Comparison of ENCODE assay signal across 21 cellular contexts in the genomic region with DNA sequence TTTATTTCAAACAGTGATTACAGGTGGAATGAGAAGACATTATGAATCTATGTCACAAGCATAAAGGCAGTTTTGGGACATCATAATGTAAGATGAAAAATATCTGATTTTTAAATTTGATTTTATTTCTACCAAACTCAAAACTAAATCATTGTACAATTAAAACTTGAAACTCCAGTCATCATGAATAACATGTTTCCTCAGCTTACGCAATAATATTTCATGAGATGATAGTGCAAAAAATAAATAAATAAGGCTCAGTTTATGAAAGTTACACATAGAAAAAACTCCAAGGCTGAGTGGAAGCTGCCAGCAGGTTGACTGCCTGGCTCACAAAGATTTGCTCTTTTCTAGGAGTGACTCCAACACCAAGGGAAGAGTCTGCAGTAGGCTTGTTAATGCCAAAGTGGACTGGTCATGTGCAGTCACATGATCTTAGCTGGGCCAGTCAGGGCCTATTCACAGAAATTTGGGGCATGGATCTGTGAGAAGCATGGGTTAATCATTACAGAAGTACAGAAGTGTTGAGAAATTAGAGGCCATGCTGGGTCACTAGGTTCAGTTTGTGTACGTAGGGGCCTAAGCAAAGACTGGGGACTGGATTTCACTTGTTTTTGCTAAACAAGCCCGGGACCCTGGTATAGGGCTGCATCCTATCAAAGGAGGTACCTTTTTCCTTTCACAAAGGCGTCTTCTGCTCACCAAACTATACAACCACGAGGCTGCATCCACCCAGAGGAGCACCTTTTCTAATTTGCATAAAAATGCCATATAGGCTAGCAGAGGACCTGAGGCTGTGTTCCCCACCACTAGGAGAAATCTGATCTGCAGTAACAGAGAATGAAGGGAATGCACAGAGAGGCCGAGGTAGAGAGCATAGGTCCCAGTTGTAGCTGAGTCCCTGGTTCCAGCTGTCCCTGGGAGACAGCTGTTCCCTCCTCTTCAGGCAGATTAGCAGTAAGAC. TPM values are rescaled to one million over a fixed set of nuclear protein-coding genes. Genes with fewer than 3 reads are reported as not detected.
DNase-seq lines count a peak whose midpoint lies in the region; ATAC-seq, FAIRE-seq and TF ChIP-seq lines count a peak whose summit lies in the region.
"Had no signal": no experiment of that assay in that cellular context is flagged by ENCODE, and none has a peak within 500 bp of the region (broad histone marks: within the 10 kb centered on the region; RNA-seq: fewer than 3 reads in every experiment).

No MANE protein-coding gene starts in this region.

- H3K27ac ChIP-seq in A549, result peak overlapping the region in 1 of 2 experiments; percentile 49; a peak in 2 of 6 replicates
- no peak overlapping the region for H3K27ac ChIP-seq in HCT116 (ENCODE audit: low read depth, low read length)
- H3K27ac ChIP-seq in liver (ENCODE audit: low read depth in 1 of 2, low read length in 2 of 2), result peak overlapping the region in 1 of 2 donors; percentile 14
- H3K27ac ChIP-seq: C4-2B, thyroid gland had no signal

- no peak for FAIRE-seq in A549 (lab: Jason Lieb, UNC)
- FAIRE-seq: GM18507 had no signal

- H3K36me3 ChIP-seq in HCT116 (ENCODE audit: control insufficient read depth in 1 of 2, insufficient read depth in 2 of 2, low read length in 2 of 2), result no peaks in the 10 kb centered on the region
- no peaks in the 10 kb centered on the region for H3K36me3 ChIP-seq in liver (ENCODE audit: control insufficient read depth in 4 of 4, insufficient read depth in 3 of 4, low read depth in 1 of 4, low read length in 3 of 4)
- H3K36me3 ChIP-seq: thyroid gland had no signal

- CTCF ChIA-PET in A549 (lab: Yijun Ruan, JAX) (interaction anchor here (1.1 to 2.0 kb wide), 3 partner anchors 66 to 210 kb away, joined by 3 to 4 read pairs (median 4); no protein-coding TSS in a partner anchor), HCT116 (lab: Charles Lee) (no interaction called here)

- intact Hi-C loops in HCT116 (cut with micrococcal nuclease), result no loop called here

- H3K27me3 ChIP-seq in HCT116 (ENCODE audit: insufficient read depth, low read length), result no peaks in the 10 kb centered on the region
- no peaks in the 10 kb centered on the region for H3K27me3 ChIP-seq in liver (ENCODE audit: control insufficient read depth in 4 of 4, insufficient read depth in 4 of 4, low read length in 3 of 4)
- H3K27me3 ChIP-seq: thyroid gland had no signal

- DNase-seq in A549 (ENCODE audit: low read depth in 1 of 2, low spot score in 1 of 2) (peak in 1 of 2 experiments; percentile 56), HCT116 (ENCODE audit: low read depth, low spot score) (no peak), choroid plexus epithelial cell (ENCODE audit: low read depth) (peak; percentile 49), DMS 273 treated with DMSO at 0.1 percent for 48 hours (lab: John Stamatoyannopoulos, UW) (no peak), EL (no peak), SHP77 treated with DMSO at 0.1 percent for 48 hours (lab: John Stamatoyannopoulos, UW) (no peak)
- no peak for DNase-seq in effector CD4-positive, alpha-beta T cell
- DNase-seq: ACHN; activated naive CD8-positive, alpha-beta T cell treated with anti-CD3 and anti-CD28 coated beads for 36 hours; DND-41; erythroblast; NCI-H1694 treated with DMSO at 0.1 percent for 48 hours; NCI-H446; thyroid gland had no signal

- H3K79me2 ChIP-seq in HCT116 (ENCODE audit: insufficient read depth, low read length), result no peaks in the 10 kb centered on the region

- RAD21 ChIA-PET in HCT116 (lab: Charles Lee; ENCODE audit: low non-redundant PET in 1 of 2, low total read pairs in 2 of 2, uncharacterized antibody in 2 of 2, unreplicated experiment in 2 of 2), result no interaction called here

- H2AFZ ChIP-seq in HCT116 (ENCODE audit: low read depth, low read length, poor library complexity, severe bottlenecking), result peak overlapping the region; percentile 73

- peak in 1 of 2 experiments; percentile 59; a peak in 3 of 6 replicates for ATAC-seq in A549
- peak; percentile 63 for ATAC-seq in HCT116
- ATAC-seq: stimulated activated memory B cell treated with anti-CD40 and anti-IgM and Interleukin-4, amounts not matched to agents 10 μg/mL and 1 μg/mL and 100 μg/mL, for 72 hours had no signal

- no peak overlapping the region for H3K9ac ChIP-seq in HCT116 (ENCODE audit: low read length)
- no peak overlapping the region for H3K9ac ChIP-seq in liver (ENCODE audit: low read depth in 1 of 2, low read length in 2 of 2)

- 50% methylated on average over 6 of the region's 6 CpGs for WGBS in A549 (ENCODE audit: missing lambda C conversion rate)
- 42% methylated on average over 6 of the region's 6 CpGs for WGBS in liver

- H3K9me2 ChIP-seq in HCT116 (ENCODE audit: insufficient read depth), result no peaks in the 10 kb centered on the region

- BruUV-seq in HCT116 (replicated peaks; lab: Mats Ljungman, UMichigan), result no TSS peak

- TF ChIP-seq RAD21 in A549 (conservative IDR thresholded peaks at IDR 0.05 in 1 of 2, IDR thresholded peaks at IDR 0.05 in 1 of 2) (no peak), HCT116 (IDR thresholded peaks at IDR 0.05; ENCODE audit: low read depth) (no peak), liver (IDR thresholded peaks at IDR 0.05) (peak; percentile 28 to 32)

- H3K9me3 ChIP-seq in A549 (no peaks in the 10 kb centered on the region), HCT116 (ENCODE audit: control insufficient read depth in 1 of 2, insufficient read depth in 1 of 2, low read depth in 1 of 2, low read length in 2 of 2) (no peaks in the 10 kb centered on the region), liver (ENCODE audit: control insufficient read depth in 4 of 4, low read length in 3 of 4) (no peaks in the 10 kb centered on the region)
- H3K9me3 ChIP-seq: thyroid gland had no signal

- peak overlapping the region; percentile 36; the same call in 1 of the 3 replicates for H3K4me2 ChIP-seq in A549
- no peak overlapping the region for H3K4me2 ChIP-seq in HCT116 (ENCODE audit: low read length)

- peaks cover 8% of the 10 kb centered on the region for H3K4me1 ChIP-seq in A549
- H3K4me1 ChIP-seq in HCT116 (ENCODE audit: control insufficient read depth in 1 of 2, insufficient read depth in 2 of 2, low read length in 2 of 2), result peaks cover 0 to 7% of the 10 kb centered on the region in 2 experiments; a peak in 1 of 4 replicates
- peaks cover 0 to 8% (median 7%) of the 10 kb centered on the region in 4 donors for H3K4me1 ChIP-seq in liver (ENCODE audit: control insufficient read depth in 4 of 4, insufficient read depth in 4 of 4, low read length in 3 of 4)

- H4K20me1 ChIP-seq in HCT116 (ENCODE audit: insufficient read depth), result no peaks in the 10 kb centered on the region

- POLR2A ChIA-PET in A549 (lab: Yijun Ruan, JAX) (no interaction called here), HCT116 (lab: Charles Lee) (no interaction called here)

- TF ChIP-seq EP300 in A549 (IDR thresholded peaks at IDR 0.05), result no peak

- TF ChIP-seq POLR2A in A549 (IDR thresholded peaks at IDR 0.05; ENCODE audit: low read length) (no peak), HCT116 (IDR thresholded peaks at IDR 0.05; ENCODE audit: borderline replicate concordance, extremely low read depth, insufficient read depth, insufficient read length) (no peak)

- no peak overlapping the region for H3K4me3 ChIP-seq in A549
- no peak overlapping the region for H3K4me3 ChIP-seq in HCT116 (replicated peaks in 1 of 2; ENCODE audit: low read depth in 1 of 2, low read length in 2 of 2)
- no peak overlapping the region for H3K4me3 ChIP-seq in choroid plexus epithelial cell (ENCODE audit: low read depth, low read length)
- H3K4me3 ChIP-seq in liver (ENCODE audit: low read depth in 1 of 3, low read length in 3 of 3), result no peak overlapping the region
- H3K4me3 ChIP-seq: thyroid gland had no signal

- TF ChIP-seq CTCF in A549 (IDR thresholded peaks at IDR 0.05), result no peak
- TF ChIP-seq CTCF in HCT116 (IDR thresholded peaks at IDR 0.05 in 2 of 3, conservative IDR thresholded peaks at IDR 0.05 in 1 of 3; ENCODE audit: borderline replicate concordance in 1 of 3, insufficient read depth in 1 of 3, low read depth in 2 of 3, low read length in 2 of 3), result no peak
- TF ChIP-seq CTCF in choroid plexus epithelial cell (conservative IDR thresholded peaks at IDR 0.05; ENCODE audit: low read depth, low read length), result peak; percentile 26
- TF ChIP-seq CTCF in liver (IDR thresholded peaks at IDR 0.05; ENCODE audit: low read depth, low read length, missing input control), result peak; percentile 4

TF ChIP-seq in A549, 52 proteins besides CTCF, POLR2A, EP300 and RAD21 (continues in another document):
- TF ChIP-seq BHLHE40 (IDR thresholded peaks at IDR 0.05; ENCODE audit: low read depth, low read length) (no peak), FOXS1 (CRISPR knock-in tag; IDR thresholded peaks at IDR 0.05) (no peak), CEBPB (IDR thresholded peaks at IDR 0.05) (peak in 1 of 2 experiments; percentile 30; a peak in 1 of 4 replicates)

TF ChIP-seq in HCT116, 20 proteins besides CTCF, POLR2A, EP300 and RAD21 (continues in another document):
- TF ChIP-seq ELF1 (IDR thresholded peaks at IDR 0.05; ENCODE audit: borderline replicate concordance, low read depth) (no peak), FOSL1 (IDR thresholded peaks at IDR 0.05; ENCODE audit: low read depth) (no peak), POLR2AphosphoS5 (IDR thresholded peaks at IDR 0.05; ENCODE audit: low read depth, low read length) (no peak), ZFX (IDR thresholded peaks at IDR 0.05) (no peak), SRF (IDR thresholded peaks at IDR 0.05; ENCODE audit: low read depth) (no peak)
- TF ChIP-seq, protein P1, sequence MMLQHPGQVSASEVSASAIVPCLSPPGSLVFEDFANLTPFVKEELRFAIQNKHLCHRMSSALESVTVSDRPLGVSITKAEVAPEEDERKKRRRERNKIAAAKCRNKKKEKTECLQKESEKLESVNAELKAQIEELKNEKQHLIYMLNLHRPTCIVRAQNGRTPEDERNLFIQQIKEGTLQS (IDR thresholded peaks at IDR 0.05), result no peak

TF ChIP-seq in liver, 16 proteins besides CTCF, POLR2A, EP300 and RAD21 (continues in another document):
- TF ChIP-seq FOXA2 (IDR thresholded peaks at IDR 0.05) (peak; percentile 32), HNF4A (conservative IDR thresholded peaks at IDR 0.05) (peak; percentile 60 to 64), RXRA (IDR thresholded peaks at IDR 0.05) (peak; percentile 90 to 92)

RNA-seq across cellular contexts. Expression of a gene that starts 4.9 kb away (rescaled TPM):
- polyA plus RNA-seq in A549 (2011; rRNA removed) (0.13 and 0.23 TPM in 2 replicates), A549 (2017; fragmentation: RNase III; extraction: RNeasy Plus Mini Kit Qiagen cat#74134 plus additional on column Dnase treatment) (0.05 to 0.56 TPM (median 0.12 TPM) in 3 replicates), liver (under 1 TPM; 0.32 to 0.43 TPM)
- polyA plus RNA-seq in A549 (2012; cell fraction: cytosol; rRNA removed), result 0.04 TPM in 2 replicates
- polyA plus RNA-seq in A549 (2012; cell fraction: nucleus; rRNA removed), result 0.10 and 0.13 TPM in 2 replicates
- polyA minus RNA-seq in A549 (2011; rRNA and poly(A)+ RNA removed), result 0.15 and 0.62 TPM in 2 replicates
- total RNA-seq in HCT116 (2021; ENCODE audit: unreplicated experiment) (0.22 TPM), liver (1 to 10 TPM in 1 of 2 donors, under 1 TPM in 1; 0.19 to 1.5 TPM)
- polyA plus RNA-seq in HCT116 (2012), result 0.22 and 0.39 TPM in 2 replicates
- total RNA-seq: activated CD8-positive, alpha-beta memory T cell treated with anti-CD3 and anti-CD28 coated beads for 36 hours; activated naive CD8-positive, alpha-beta T cell treated with anti-CD3 and anti-CD28 coated beads for 36 hours; OCI-LY7 had no signal
- polyA plus RNA-seq: neural cell had no signal

Comparison
In these comparisons a context has a peak if more than half of its experiments do, and no peak if none do; other contexts are left out.
1. CTCF ChIP-seq: peak in choroid plexus epithelial cell (single experiment) and liver (single experiment); none in A549 (single experiment) and HCT116 (0 of 3).